In the genomic region with DNA sequence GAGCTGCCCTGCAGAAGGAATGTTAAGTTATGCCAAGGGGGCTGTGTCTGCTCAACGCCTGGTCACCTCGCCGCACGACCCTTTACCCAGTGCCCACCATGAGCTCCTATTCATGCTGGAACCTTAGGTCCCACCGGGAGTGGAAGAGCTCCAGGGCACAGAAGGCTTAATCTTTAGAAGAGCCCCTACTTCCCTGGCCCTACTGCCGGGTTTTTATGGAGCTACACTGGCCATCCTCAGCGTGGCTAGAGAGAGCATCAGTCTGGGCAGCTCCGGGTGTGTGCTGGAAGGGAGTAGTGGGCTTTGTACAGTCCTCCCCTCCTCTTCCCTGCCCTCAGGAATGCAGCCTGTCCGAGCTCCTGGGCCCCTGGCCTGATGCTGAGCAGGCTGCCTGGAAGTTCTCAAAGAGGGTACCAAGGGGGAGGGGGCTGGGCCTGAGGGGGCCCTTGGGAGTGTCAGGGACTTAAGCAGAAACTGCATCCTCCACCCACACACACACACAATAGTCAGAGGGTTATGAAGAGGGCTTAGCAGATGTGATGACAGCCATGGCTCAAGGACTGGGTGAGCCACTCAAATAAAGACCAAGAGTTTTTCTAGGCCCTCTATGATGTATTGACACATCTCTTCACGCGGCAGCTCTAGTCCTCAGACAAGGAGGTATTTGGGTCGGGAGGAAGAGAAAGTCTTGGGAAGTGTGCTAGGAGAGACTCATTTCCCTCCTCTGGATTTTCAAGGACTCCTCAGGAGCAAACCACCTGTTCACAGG, we compare ENCODE assay signal across 10 cellular contexts. TPM values are rescaled to one million over a fixed set of nuclear protein-coding genes. Genes with fewer than 3 reads are reported as not detected.
DNase-seq lines count a peak whose midpoint lies in the region; ATAC-seq lines count a peak whose summit lies in the region.
"Had no signal": no experiment of that assay in that cellular context is flagged by ENCODE, and none has a peak within 500 bp of the region (broad histone marks: within the 10 kb centered on the region; RNA-seq: fewer than 3 reads in every experiment).

No MANE protein-coding gene starts in this region.

- peaks cover 70% of the 10 kb centered on the region for H3K27me3 Mint-ChIP-seq in stimulated activated naive CD8-positive, alpha-beta T cell treated with anti-CD3 and anti-CD28 coated beads, Interleukin-15, Interleukin-2, amounts not matched to agents 100 ng/mL and 50 ng/mL, for 24 hours
- peaks cover 57 to 87% (median 87%) of the 10 kb centered on the region in 3 donors for H3K27me3 Mint-ChIP-seq in naive B cell
- peaks cover 60% of the 10 kb centered on the region for H3K27me3 Mint-ChIP-seq in activated T-helper 2 cell treated with anti-CD3 and anti-CD28 coated beads, Interferon-gamma antibody, Interleukin-2, Interleukin-4, amounts not matched to agents 10 μg/mL and 5 μg/mL and 100 μg/mL, durations not matched to agents 14 hours and 24 hours and 36 hours (ENCODE audit: low read depth)

- no peaks in the 10 kb centered on the region for H3K36me3 Mint-ChIP-seq in stimulated activated naive CD8-positive, alpha-beta T cell treated with anti-CD3 and anti-CD28 coated beads, Interleukin-15, Interleukin-2, amounts not matched to agents 100 ng/mL and 50 ng/mL, for 24 hours (ENCODE audit: low read depth)
- H3K36me3 Mint-ChIP-seq in naive B cell = no peaks in the 10 kb centered on the region
- H3K36me3 Mint-ChIP-seq in activated T-helper 2 cell treated with anti-CD3 and anti-CD28 coated beads, Interferon-gamma antibody, Interleukin-2, Interleukin-4, amounts not matched to agents 10 μg/mL and 5 μg/mL and 100 μg/mL, durations not matched to agents 14 hours and 24 hours and 36 hours (ENCODE audit: low read depth) = no peaks in the 10 kb centered on the region

- ATAC-seq in stimulated activated naive CD8-positive, alpha-beta T cell treated with anti-CD3 and anti-CD28 coated beads, Interleukin-15, Interleukin-2, amounts not matched to agents 100 U/mL and 50 U/mL, for 24 hours = no peak
- ATAC-seq in naive B cell (ENCODE audit: low read depth in 2 of 2) (no peak), GM19328 (IDR thresholded peaks at IDR 0.05; ENCODE audit: unreplicated experiment) (no peak)

- no peak overlapping the region for H3K27ac Mint-ChIP-seq in stimulated activated naive CD8-positive, alpha-beta T cell treated with anti-CD3 and anti-CD28 coated beads, Interleukin-15, Interleukin-2, amounts not matched to agents 100 ng/mL and 50 ng/mL, for 24 hours
- peak overlapping the region in 1 of 6 donors; percentile 44 for H3K27ac Mint-ChIP-seq in naive B cell
- no peak overlapping the region for H3K27ac Mint-ChIP-seq in activated T-helper 2 cell treated with anti-CD3 and anti-CD28 coated beads, Interferon-gamma antibody, Interleukin-2, Interleukin-4, amounts not matched to agents 10 μg/mL and 5 μg/mL and 100 μg/mL, durations not matched to agents 14 hours and 24 hours and 36 hours

- H3K4me1 Mint-ChIP-seq in stimulated activated naive CD8-positive, alpha-beta T cell treated with anti-CD3 and anti-CD28 coated beads, Interleukin-15, Interleukin-2, amounts not matched to agents 100 ng/mL and 50 ng/mL, for 24 hours (ENCODE audit: low read depth) = peaks cover 22% of the 10 kb centered on the region
- peaks cover 14 to 27% (median 21%) of the 10 kb centered on the region in 3 donors for H3K4me1 Mint-ChIP-seq in naive B cell
- H3K4me1 Mint-ChIP-seq in activated T-helper 2 cell treated with anti-CD3 and anti-CD28 coated beads, Interferon-gamma antibody, Interleukin-2, Interleukin-4, amounts not matched to agents 10 μg/mL and 5 μg/mL and 100 μg/mL, durations not matched to agents 14 hours and 24 hours and 36 hours (ENCODE audit: low read depth) = no peaks in the 10 kb centered on the region

- H3K4me3 Mint-ChIP-seq in stimulated activated naive CD8-positive, alpha-beta T cell treated with anti-CD3 and anti-CD28 coated beads, Interleukin-15, Interleukin-2, amounts not matched to agents 100 ng/mL and 50 ng/mL, for 24 hours = peak overlapping the region; percentile 32
- H3K4me3 Mint-ChIP-seq in naive B cell = peak overlapping the region in 6 of 8 donors; percentile 58 to 80 (median 66)
- H3K4me3 Mint-ChIP-seq in activated T-helper 2 cell treated with anti-CD3 and anti-CD28 coated beads, Interferon-gamma antibody, Interleukin-2, Interleukin-4, amounts not matched to agents 10 μg/mL and 5 μg/mL and 100 μg/mL, durations not matched to agents 14 hours and 24 hours and 36 hours (ENCODE audit: low read depth) = no peak overlapping the region

- intact Hi-C loops in activated T-helper 2 cell treated with anti-CD3 and anti-CD28 coated beads, Interferon-gamma antibody, Interleukin-2, Interleukin-4, amounts not matched to agents 10 μg/mL and 5 μg/mL and 100 μg/mL, durations not matched to agents 14 hours and 24 hours and 36 hours (cut with micrococcal nuclease) = no loop called here

- no peaks in the 10 kb centered on the region for H3K9me3 Mint-ChIP-seq in stimulated activated naive CD8-positive, alpha-beta T cell treated with anti-CD3 and anti-CD28 coated beads, Interleukin-15, Interleukin-2, amounts not matched to agents 100 ng/mL and 50 ng/mL, for 24 hours
- no peaks in the 10 kb centered on the region for H3K9me3 Mint-ChIP-seq in naive B cell
- H3K9me3 Mint-ChIP-seq in activated T-helper 2 cell treated with anti-CD3 and anti-CD28 coated beads, Interferon-gamma antibody, Interleukin-2, Interleukin-4, amounts not matched to agents 10 μg/mL and 5 μg/mL and 100 μg/mL, durations not matched to agents 14 hours and 24 hours and 36 hours = no peaks in the 10 kb centered on the region

- no peak for DNase-seq in stimulated activated naive CD8-positive, alpha-beta T cell treated with anti-CD3 and anti-CD28 coated beads, Interleukin-15, Interleukin-2, amounts not matched to agents 100 U/mL and 50 U/mL, for 24 hours
- peak; percentile 70 for DNase-seq in cerebellar cortex (ENCODE audit: low spot score)
- no peak for DNase-seq in naive B cell
- no peak for DNase-seq in GF-D8 (lab: John Stamatoyannopoulos, UW)
- DNase-seq in activated effector memory CD4-positive, alpha-beta T cell treated with Interleukin-2 at 50 U/mL for 16 hours = no peak
- DNase-seq in activated T-helper 2 cell treated with anti-CD3 and anti-CD28 coated beads, Interferon-gamma antibody, Interleukin-2, Interleukin-4, amounts not matched to agents 10 μg/mL and 5 μg/mL and 100 μg/mL, durations not matched to agents 14 hours and 24 hours and 36 hours (ENCODE audit: low spot score) = no peak
- DNase-seq: DMS153 had no signal

RNA-seq across cellular contexts. Expression of gene FIGNL2, which starts 16.4 kb away (rescaled TPM):
- polyA plus RNA-seq in naive B cell (ENCODE audit: low read depth in 6 of 6) = under 1 TPM in 2 of 6 donors, not detected in 4; 0.06 to 0.11 TPM
- 0.30 TPM in 2 replicates for total RNA-seq in activated T-helper 2 cell treated with anti-CD3 and anti-CD28 coated beads, Interferon-gamma antibody, Interleukin-2, Interleukin-4, amounts not matched to agents 10 μg/mL and 5 μg/mL and 100 μg/mL, durations not matched to agents 14 hours and 24 hours and 36 hours
- total RNA-seq: OCI-LY7 had no signal

RNA-seq across cellular contexts. Expression of gene ANKRD33, which starts 23.0 kb away (rescaled TPM):
- polyA plus RNA-seq in naive B cell (ENCODE audit: low read depth in 6 of 6) = not detected
- total RNA-seq in activated T-helper 2 cell treated with anti-CD3 and anti-CD28 coated beads, Interferon-gamma antibody, Interleukin-2, Interleukin-4, amounts not matched to agents 10 μg/mL and 5 μg/mL and 100 μg/mL, durations not matched to agents 14 hours and 24 hours and 36 hours = not detected in 2 replicates
- total RNA-seq: OCI-LY7 had no signal

RNA-seq across cellular contexts. Expression of gene ACVRL1, which starts 42.4 kb away (rescaled TPM):
- polyA plus RNA-seq in naive B cell (ENCODE audit: low read depth in 6 of 6) = not detected
- total RNA-seq in activated T-helper 2 cell treated with anti-CD3 and anti-CD28 coated beads, Interferon-gamma antibody, Interleukin-2, Interleukin-4, amounts not matched to agents 10 μg/mL and 5 μg/mL and 100 μg/mL, durations not matched to agents 14 hours and 24 hours and 36 hours = not detected in 2 replicates
- total RNA-seq: OCI-LY7 had no signal
